ENCODE assay signal across 1 cellular context in the genomic region with DNA sequence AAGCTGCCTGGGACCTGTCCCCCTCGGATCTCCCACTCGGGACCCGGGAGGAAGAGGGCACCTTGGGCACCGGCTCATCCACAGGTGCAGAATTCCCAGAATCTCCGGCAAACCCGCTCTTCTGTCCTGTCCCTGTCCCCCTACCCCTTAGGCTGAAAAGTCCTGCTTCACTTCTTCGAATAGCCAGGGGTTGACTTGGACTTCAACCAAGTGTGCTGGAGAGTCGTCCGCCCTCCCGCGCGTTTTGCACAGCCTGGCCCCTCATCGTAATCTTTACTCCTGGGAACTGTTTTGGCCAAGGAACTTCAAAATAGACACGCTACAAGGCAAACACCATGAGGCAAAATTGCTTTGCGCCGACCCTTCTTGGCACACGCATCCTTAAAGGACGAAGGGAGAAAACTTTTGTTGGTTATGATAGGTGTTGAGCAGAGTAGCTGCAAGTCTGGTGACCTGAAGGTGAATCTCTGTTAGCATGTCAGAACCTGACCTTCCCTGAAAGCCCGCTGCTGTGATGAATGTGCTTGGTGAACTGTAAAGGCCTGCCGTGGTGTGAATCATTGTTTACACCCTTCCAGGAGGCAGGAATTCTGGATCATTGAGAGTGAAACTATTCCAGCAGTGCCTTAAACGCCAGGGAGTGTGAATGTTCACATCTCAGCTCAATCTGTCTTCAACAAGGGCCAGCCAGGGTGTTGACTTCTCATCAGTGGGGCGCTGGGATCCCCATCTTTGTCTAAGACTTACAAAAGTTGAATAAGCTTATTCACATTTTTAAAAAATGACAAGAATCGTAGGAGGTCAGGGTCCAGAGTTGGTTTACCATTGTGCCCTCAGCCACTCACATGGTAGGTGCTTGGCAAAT.
TF ChIP-seq lines count a peak whose summit lies in the region.

No MANE protein-coding gene starts in this region.

TF ChIP-seq in HepG2, 621 proteins besides CTCF, POLR2A, EP300 and RAD21 (continued from another document and continues in another):
- TF ChIP-seq, protein P1, sequence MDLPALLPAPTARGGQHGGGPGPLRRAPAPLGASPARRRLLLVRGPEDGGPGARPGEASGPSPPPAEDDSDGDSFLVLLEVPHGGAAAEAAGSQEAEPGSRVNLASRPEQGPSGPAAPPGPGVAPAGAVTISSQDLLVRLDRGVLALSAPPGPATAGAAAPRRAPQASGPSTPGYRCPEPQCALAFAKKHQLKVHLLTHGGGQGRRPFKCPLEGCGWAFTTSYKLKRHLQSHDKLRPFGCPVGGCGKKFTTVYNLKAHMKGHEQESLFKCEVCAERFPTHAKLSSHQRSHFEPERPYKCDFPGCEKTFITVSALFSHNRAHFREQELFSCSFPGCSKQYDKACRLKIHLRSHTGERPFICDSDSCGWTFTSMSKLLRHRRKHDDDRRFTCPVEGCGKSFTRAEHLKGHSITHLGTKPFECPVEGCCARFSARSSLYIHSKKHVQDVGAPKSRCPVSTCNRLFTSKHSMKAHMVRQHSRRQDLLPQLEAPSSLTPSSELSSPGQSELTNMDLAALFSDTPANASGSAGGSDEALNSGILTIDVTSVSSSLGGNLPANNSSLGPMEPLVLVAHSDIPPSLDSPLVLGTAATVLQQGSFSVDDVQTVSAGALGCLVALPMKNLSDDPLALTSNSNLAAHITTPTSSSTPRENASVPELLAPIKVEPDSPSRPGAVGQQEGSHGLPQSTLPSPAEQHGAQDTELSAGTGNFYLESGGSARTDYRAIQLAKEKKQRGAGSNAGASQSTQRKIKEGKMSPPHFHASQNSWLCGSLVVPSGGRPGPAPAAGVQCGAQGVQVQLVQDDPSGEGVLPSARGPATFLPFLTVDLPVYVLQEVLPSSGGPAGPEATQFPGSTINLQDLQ (CRISPR knock-in tag; IDR thresholded peaks at IDR 0.05): 0 out of 2 replicates have a peak, but pooled peaks have one; percentile 60
- TF ChIP-seq ZNF234 (CRISPR knock-in tag; conservative IDR thresholded peaks at IDR 0.05) (no peak), PPARG (CRISPR knock-in tag; conservative IDR thresholded peaks at IDR 0.05) (no peak), AKAP8 (CRISPR knock-in tag; IDR thresholded peaks at IDR 0.05) (0 out of 2 replicates have a peak, but pooled peaks have one; percentile 17), NFIC (IDR thresholded peaks at IDR 0.05; ENCODE audit: low read length) (peak; percentile 58; the same call in 1 of the 2 replicates), IRF2 (CRISPR knock-in tag; IDR thresholded peaks at IDR 0.05) (peak; percentile 53; the same call in 1 of the 2 replicates), ZSCAN31 (CRISPR knock-in tag; IDR thresholded peaks at IDR 0.05; ENCODE audit: low read depth) (peak; percentile 29; the same call in 1 of the 2 replicates), ZZZ3 (CRISPR knock-in tag; IDR thresholded peaks at IDR 0.05; ENCODE audit: borderline replicate concordance) (no peak), ZEB1 (IDR thresholded peaks at IDR 0.05; ENCODE audit: insufficient replicate concordance, low read depth) (peak; percentile 16), KDM5B (CRISPR knock-in tag; IDR thresholded peaks at IDR 0.05; ENCODE audit: borderline replicate concordance) (peak; percentile 67; the same call in 1 of the 2 replicates), TCF12 (IDR thresholded peaks at IDR 0.05) (no peak), TCF12 (CRISPR knock-in tag; IDR thresholded peaks at IDR 0.05) (0 out of 2 replicates have a peak, but pooled peaks have one; percentile 54), TRIM24 (CRISPR knock-in tag; IDR thresholded peaks at IDR 0.05) (no peak), MED8 (CRISPR knock-in tag; IDR thresholded peaks at IDR 0.05; ENCODE audit: insufficient replicate concordance) (peak; percentile 52), STAG1 (CRISPR knock-in tag; IDR thresholded peaks at IDR 0.05) (peak; percentile 2; the same call in 1 of the 2 replicates), FOXP1 (IDR thresholded peaks at IDR 0.05) (no peak), FOXP1 (CRISPR knock-in tag; IDR thresholded peaks at IDR 0.05) (peak; percentile 74), BCL6 (CRISPR knock-in tag; IDR thresholded peaks at IDR 0.05) (peak; percentile 60; the same call in 1 of the 2 replicates), ZNF552 (CRISPR knock-in tag; IDR thresholded peaks at IDR 0.05; ENCODE audit: borderline replicate concordance) (no peak), ERF (CRISPR knock-in tag; IDR thresholded peaks at IDR 0.05) (peak; percentile 59; the same call in 1 of the 2 replicates), SALL1 (CRISPR knock-in tag; IDR thresholded peaks at IDR 0.05) (peak; percentile 62; the same call in 1 of the 2 replicates), FOSL2 (CRISPR knock-in tag; IDR thresholded peaks at IDR 0.05) (peak; percentile 96), RFXANK (CRISPR knock-in tag; IDR thresholded peaks at IDR 0.05) (peak; percentile 37; the same call in 1 of the 2 replicates), ISX (CRISPR knock-in tag; conservative IDR thresholded peaks at IDR 0.05) (no peak)
- TF ChIP-seq, protein P2, sequence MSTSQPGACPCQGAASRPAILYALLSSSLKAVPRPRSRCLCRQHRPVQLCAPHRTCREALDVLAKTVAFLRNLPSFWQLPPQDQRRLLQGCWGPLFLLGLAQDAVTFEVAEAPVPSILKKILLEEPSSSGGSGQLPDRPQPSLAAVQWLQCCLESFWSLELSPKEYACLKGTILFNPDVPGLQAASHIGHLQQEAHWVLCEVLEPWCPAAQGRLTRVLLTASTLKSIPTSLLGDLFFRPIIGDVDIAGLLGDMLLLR (CRISPR knock-in tag; IDR thresholded peaks at IDR 0.05): 0 out of 2 replicates have a peak, but pooled peaks have one; percentile 39
- TF ChIP-seq, protein P3, sequence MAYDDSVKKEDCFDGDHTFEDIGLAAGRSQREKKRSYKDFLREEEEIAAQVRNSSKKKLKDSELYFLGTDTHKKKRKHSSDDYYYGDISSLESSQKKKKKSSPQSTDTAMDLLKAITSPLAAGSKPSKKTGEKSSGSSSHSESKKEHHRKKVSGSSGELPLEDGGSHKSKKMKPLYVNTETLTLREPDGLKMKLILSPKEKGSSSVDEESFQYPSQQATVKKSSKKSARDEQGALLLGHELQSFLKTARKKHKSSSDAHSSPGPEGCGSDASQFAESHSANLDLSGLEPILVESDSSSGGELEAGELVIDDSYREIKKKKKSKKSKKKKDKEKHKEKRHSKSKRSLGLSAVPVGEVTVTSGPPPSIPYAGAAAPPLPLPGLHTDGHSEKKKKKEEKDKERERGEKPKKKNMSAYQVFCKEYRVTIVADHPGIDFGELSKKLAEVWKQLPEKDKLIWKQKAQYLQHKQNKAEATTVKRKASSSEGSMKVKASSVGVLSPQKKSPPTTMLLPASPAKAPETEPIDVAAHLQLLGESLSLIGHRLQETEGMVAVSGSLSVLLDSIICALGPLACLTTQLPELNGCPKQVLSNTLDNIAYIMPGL (CRISPR knock-in tag; IDR thresholded peaks at IDR 0.05; ENCODE audit: borderline replicate concordance in 1 of 2, low read depth in 1 of 2): peak; percentile 23 to 39; a peak in 2 of 4 replicates
- TF ChIP-seq, protein P4, sequence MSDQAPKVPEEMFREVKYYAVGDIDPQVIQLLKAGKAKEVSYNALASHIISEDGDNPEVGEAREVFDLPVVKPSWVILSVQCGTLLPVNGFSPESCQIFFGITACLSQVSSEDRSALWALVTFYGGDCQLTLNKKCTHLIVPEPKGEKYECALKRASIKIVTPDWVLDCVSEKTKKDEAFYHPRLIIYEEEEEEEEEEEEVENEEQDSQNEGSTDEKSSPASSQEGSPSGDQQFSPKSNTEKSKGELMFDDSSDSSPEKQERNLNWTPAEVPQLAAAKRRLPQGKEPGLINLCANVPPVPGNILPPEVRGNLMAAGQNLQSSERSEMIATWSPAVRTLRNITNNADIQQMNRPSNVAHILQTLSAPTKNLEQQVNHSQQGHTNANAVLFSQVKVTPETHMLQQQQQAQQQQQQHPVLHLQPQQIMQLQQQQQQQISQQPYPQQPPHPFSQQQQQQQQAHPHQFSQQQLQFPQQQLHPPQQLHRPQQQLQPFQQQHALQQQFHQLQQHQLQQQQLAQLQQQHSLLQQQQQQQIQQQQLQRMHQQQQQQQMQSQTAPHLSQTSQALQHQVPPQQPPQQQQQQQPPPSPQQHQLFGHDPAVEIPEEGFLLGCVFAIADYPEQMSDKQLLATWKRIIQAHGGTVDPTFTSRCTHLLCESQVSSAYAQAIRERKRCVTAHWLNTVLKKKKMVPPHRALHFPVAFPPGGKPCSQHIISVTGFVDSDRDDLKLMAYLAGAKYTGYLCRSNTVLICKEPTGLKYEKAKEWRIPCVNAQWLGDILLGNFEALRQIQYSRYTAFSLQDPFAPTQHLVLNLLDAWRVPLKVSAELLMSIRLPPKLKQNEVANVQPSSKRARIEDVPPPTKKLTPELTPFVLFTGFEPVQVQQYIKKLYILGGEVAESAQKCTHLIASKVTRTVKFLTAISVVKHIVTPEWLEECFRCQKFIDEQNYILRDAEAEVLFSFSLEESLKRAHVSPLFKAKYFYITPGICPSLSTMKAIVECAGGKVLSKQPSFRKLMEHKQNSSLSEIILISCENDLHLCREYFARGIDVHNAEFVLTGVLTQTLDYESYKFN (CRISPR knock-in tag; conservative IDR thresholded peaks at IDR 0.05): peak; percentile 59
- TF ChIP-seq, protein P5, sequence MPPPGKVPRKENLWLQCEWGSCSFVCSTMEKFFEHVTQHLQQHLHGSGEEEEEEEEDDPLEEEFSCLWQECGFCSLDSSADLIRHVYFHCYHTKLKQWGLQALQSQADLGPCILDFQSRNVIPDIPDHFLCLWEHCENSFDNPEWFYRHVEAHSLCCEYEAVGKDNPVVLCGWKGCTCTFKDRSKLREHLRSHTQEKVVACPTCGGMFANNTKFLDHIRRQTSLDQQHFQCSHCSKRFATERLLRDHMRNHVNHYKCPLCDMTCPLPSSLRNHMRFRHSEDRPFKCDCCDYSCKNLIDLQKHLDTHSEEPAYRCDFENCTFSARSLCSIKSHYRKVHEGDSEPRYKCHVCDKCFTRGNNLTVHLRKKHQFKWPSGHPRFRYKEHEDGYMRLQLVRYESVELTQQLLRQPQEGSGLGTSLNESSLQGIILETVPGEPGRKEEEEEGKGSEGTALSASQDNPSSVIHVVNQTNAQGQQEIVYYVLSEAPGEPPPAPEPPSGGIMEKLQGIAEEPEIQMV (CRISPR knock-in tag; IDR thresholded peaks at IDR 0.05; ENCODE audit: low read depth): no peak
- TF ChIP-seq, protein P6, sequence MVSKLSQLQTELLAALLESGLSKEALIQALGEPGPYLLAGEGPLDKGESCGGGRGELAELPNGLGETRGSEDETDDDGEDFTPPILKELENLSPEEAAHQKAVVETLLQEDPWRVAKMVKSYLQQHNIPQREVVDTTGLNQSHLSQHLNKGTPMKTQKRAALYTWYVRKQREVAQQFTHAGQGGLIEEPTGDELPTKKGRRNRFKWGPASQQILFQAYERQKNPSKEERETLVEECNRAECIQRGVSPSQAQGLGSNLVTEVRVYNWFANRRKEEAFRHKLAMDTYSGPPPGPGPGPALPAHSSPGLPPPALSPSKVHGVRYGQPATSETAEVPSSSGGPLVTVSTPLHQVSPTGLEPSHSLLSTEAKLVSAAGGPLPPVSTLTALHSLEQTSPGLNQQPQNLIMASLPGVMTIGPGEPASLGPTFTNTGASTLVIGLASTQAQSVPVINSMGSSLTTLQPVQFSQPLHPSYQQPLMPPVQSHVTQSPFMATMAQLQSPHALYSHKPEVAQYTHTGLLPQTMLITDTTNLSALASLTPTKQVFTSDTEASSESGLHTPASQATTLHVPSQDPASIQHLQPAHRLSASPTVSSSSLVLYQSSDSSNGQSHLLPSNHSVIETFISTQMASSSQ (IDR thresholded peaks at IDR 0.05; ENCODE audit: low read depth): no peak
- TF ChIP-seq, protein P6 (CRISPR knock-in tag; IDR thresholded peaks at IDR 0.05; ENCODE audit: borderline replicate concordance): no peak
- TF ChIP-seq, protein P7, sequence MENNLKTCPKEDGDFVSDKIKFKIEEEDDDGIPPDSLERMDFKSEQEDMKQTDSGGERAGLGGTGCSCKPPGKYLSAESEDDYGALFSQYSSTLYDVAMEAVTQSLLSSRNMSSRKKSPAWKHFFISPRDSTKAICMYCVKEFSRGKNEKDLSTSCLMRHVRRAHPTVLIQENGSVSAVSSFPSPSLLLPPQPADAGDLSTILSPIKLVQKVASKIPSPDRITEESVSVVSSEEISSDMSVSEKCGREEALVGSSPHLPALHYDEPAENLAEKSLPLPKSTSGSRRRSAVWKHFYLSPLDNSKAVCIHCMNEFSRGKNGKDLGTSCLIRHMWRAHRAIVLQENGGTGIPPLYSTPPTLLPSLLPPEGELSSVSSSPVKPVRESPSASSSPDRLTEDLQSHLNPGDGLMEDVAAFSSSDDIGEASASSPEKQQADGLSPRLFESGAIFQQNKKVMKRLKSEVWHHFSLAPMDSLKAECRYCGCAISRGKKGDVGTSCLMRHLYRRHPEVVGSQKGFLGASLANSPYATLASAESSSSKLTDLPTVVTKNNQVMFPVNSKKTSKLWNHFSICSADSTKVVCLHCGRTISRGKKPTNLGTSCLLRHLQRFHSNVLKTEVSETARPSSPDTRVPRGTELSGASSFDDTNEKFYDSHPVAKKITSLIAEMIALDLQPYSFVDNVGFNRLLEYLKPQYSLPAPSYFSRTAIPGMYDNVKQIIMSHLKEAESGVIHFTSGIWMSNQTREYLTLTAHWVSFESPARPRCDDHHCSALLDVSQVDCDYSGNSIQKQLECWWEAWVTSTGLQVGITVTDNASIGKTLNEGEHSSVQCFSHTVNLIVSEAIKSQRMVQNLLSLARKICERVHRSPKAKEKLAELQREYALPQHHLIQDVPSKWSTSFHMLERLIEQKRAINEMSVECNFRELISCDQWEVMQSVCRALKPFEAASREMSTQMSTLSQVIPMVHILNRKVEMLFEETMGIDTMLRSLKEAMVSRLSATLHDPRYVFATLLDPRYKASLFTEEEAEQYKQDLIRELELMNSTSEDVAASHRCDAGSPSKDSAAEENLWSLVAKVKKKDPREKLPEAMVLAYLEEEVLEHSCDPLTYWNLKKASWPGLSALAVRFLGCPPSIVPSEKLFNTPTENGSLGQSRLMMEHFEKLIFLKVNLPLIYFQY (CRISPR knock-in tag; IDR thresholded peaks at IDR 0.05; ENCODE audit: borderline replicate concordance): no peak
